Comparison of ENCODE assay signal across 11 cellular contexts in genomic region chr1:2238361-2239055, GRCh38. TPM values are rescaled to one million over a fixed set of nuclear protein-coding genes. Genes with fewer than 3 reads are reported as not detected.
DNase-seq lines count a peak whose midpoint lies in the region; TF ChIP-seq lines count a peak whose summit lies in the region.
"Had no signal": no experiment of that assay in that cellular context is flagged by ENCODE, and none has a peak within 500 bp of the region (broad histone marks: within the 10 kb centered on the region; RNA-seq: fewer than 3 reads in every experiment).

No MANE protein-coding gene starts in this region.

- CTCF ChIA-PET in MCF 10A (lab: Yijun Ruan, JAX), result interaction anchor here (0.6 to 1.1 kb wide), 3 partner anchors 64 to 144 kb away, joined by 3 to 4 read pairs (median 3); no protein-coding TSS in a partner anchor

- TF ChIP-seq POLR2A in breast epithelium (IDR thresholded peaks at IDR 0.05), result no peak
- no peak for TF ChIP-seq POLR2A in transverse colon (IDR thresholded peaks at IDR 0.05)

- no peaks in the 10 kb centered on the region for H3K36me3 ChIP-seq in breast epithelium
- H3K36me3 ChIP-seq in esophagus (ENCODE audit: control insufficient read depth in 2 of 2, insufficient read depth in 2 of 2, low read length in 1 of 2), result peaks cover 0 to 16% of the 10 kb centered on the region in 2 donors
- peaks cover 9% of the 10 kb centered on the region for H3K36me3 ChIP-seq in muscle layer of colon (ENCODE audit: insufficient read depth, low read length)
- H3K36me3 ChIP-seq in transverse colon, result no peaks in the 10 kb centered on the region

- peaks cover 22% of the 10 kb centered on the region for H3K4me1 Mint-ChIP-seq in MCF 10A (ENCODE audit: insufficient read depth, unreplicated experiment)

- H3K4me3 ChIP-seq in breast epithelium (peak overlapping the region in 1 of 3 donors; percentile 29), esophagus (ENCODE audit: low read depth in 1 of 2, low read length in 2 of 2) (no peak overlapping the region), muscle layer of colon (ENCODE audit: low read depth in 1 of 2, low read length in 2 of 2) (peak overlapping the region in 1 of 2 donors; percentile 35), transverse colon (no peak overlapping the region)
- H3K4me3 ChIP-seq: skin epidermis had no signal

- no peak overlapping the region for H3K4me3 Mint-ChIP-seq in MCF 10A (ENCODE audit: unreplicated experiment)

- H3K9me3 Mint-ChIP-seq in MCF 10A (ENCODE audit: unreplicated experiment), result no peaks in the 10 kb centered on the region

- DNase-seq in breast epithelium (ENCODE audit: low spot score in 2 of 2) (no peak), MCF 10A (ENCODE audit: unreplicated experiment) (no peak), transverse colon (no peak), ACHN (no peak), GDM1 (lab: John Stamatoyannopoulos, UW) (no peak)
- DNase-seq in activated T-cell treated with anti-CD3 and anti-CD28 coated beads, Interleukin-2, amount 50 U/mL, for 1 hour, result no peak
- DNase-seq: NCI-H1436, NCI-H526 treated with DMSO at 0.1 percent for 48 hours had no signal

- H3K27ac Mint-ChIP-seq in MCF 10A (ENCODE audit: low read depth, unreplicated experiment), result no peak overlapping the region

- H3K27me3 ChIP-seq in breast epithelium, result no peaks in the 10 kb centered on the region
- no peaks in the 10 kb centered on the region for H3K27me3 ChIP-seq in esophagus (ENCODE audit: control insufficient read depth in 1 of 2, insufficient read depth in 2 of 2, low read length in 2 of 2)
- no peaks in the 10 kb centered on the region for H3K27me3 ChIP-seq in muscle layer of colon (ENCODE audit: control insufficient read depth in 1 of 2, insufficient read depth in 2 of 2, low read length in 2 of 2)
- no peaks in the 10 kb centered on the region for H3K27me3 ChIP-seq in transverse colon

- H3K27ac ChIP-seq in breast epithelium (peak overlapping the region; percentile 88 to 96), esophagus (ENCODE audit: low read depth in 2 of 2, low read length in 1 of 2) (peak overlapping the region; percentile 9 to 37), muscle layer of colon (ENCODE audit: low read depth, low read length) (peak overlapping the region; percentile 36), transverse colon (peak overlapping the region; percentile 26 to 90 (median 66))

- in situ Hi-C loops in transverse colon (cut with MboI; ENCODE audit: low pct_ligation_motif_present in 1 of 4, low pct_unique_long_range_greater_than_20kb in 1 of 4, low sequenced_read_pairs in 3 of 4) (no loop called here), ACHN (cut with HindIII; ENCODE audit: low pct_ligation_motif_present, low pct_unique_long_range_greater_than_20kb, low sequenced_read_pairs) (no loop called here)

- no peaks in the 10 kb centered on the region for H3K27me3 Mint-ChIP-seq in MCF 10A (ENCODE audit: insufficient read depth, unreplicated experiment)

- H3K4me1 ChIP-seq in breast epithelium, result peaks cover 51 to 73% of the 10 kb centered on the region in 2 donors
- peaks cover 33 to 66% of the 10 kb centered on the region in 2 donors for H3K4me1 ChIP-seq in esophagus (ENCODE audit: control insufficient read depth in 2 of 2, insufficient read depth in 2 of 2, low read length in 1 of 2)
- H3K4me1 ChIP-seq in muscle layer of colon (ENCODE audit: insufficient read depth, low read length), result peaks cover 100% of the 10 kb centered on the region
- peaks cover 58 to 85% (median 71%) of the 10 kb centered on the region in 4 donors for H3K4me1 ChIP-seq in transverse colon

- 60 to 62% methylated on average over 27 of the region's 27 CpGs for WGBS in esophagus, 2 donors
- 62% methylated on average over 21 of the region's 27 CpGs; no CpG with 5 or more reads in 1 of the 2 donors for WGBS in transverse colon (ENCODE audit: low coverage in 1 of 2), 2 donors

- TF ChIP-seq EP300 in transverse colon (IDR thresholded peaks at IDR 0.05; ENCODE audit: low read depth), result no peak

- intact Hi-C loops in breast epithelium (cut with DNase I; ENCODE audit: low total_unique reads) (no loop called here), MCF 10A (cut with micrococcal nuclease) (no loop called here), transverse colon (cut with DNase I; ENCODE audit: low total_unique reads) (loop anchor here (5.0 kb wide), 1 partner anchor 39 kb away; no protein-coding TSS in a partner anchor)

- peak overlapping the region; percentile 27 for H3K9ac ChIP-seq in muscle layer of colon (ENCODE audit: low read length)

- POLR2A ChIA-PET in MCF 10A (lab: Yijun Ruan, JAX), result interaction anchor here (1.1 kb wide), 1 partner anchor 9 kb away, joined by 3 read pairs; no protein-coding TSS in a partner anchor

- no peaks in the 10 kb centered on the region for H3K9me3 ChIP-seq in breast epithelium
- H3K9me3 ChIP-seq in esophagus (ENCODE audit: control insufficient read depth in 2 of 2, insufficient read depth in 1 of 2, low read depth in 1 of 2, low read length in 1 of 2), result no peaks in the 10 kb centered on the region
- no peaks in the 10 kb centered on the region for H3K9me3 ChIP-seq in muscle layer of colon (ENCODE audit: low read length)
- H3K9me3 ChIP-seq in transverse colon, result no peaks in the 10 kb centered on the region

- no peaks in the 10 kb centered on the region for H3K36me3 Mint-ChIP-seq in MCF 10A (ENCODE audit: insufficient read depth, unreplicated experiment)

- no peak for TF ChIP-seq CTCF in breast epithelium (IDR thresholded peaks at IDR 0.05)
- no peak for TF ChIP-seq CTCF in MCF 10A (IDR thresholded peaks at IDR 0.05; ENCODE audit: unreplicated experiment)
- TF ChIP-seq CTCF in transverse colon (IDR thresholded peaks at IDR 0.05), result no peak

- no TSS peak for BruUV-seq in MCF 10A (replicated peaks; lab: Mats Ljungman, UMichigan)

RNA-seq across cellular contexts. Expression of gene SKI, which starts 10.4 kb away (rescaled TPM):
- 10 to 100 TPM; 22.1 to 33.8 (median 26.7) TPM for total RNA-seq in breast epithelium
- total RNA-seq in MCF 10A (2022), result 42.7 and 53.7 TPM in 2 replicates
- 10 to 100 TPM; 11.5 to 12.8 TPM for polyA plus RNA-seq in esophagus
- 10 to 100 TPM; 24.4 to 52.4 (median 32.2) TPM for total RNA-seq in transverse colon

RNA-seq across cellular contexts. Expression of gene FAAP20, which starts 43.9 kb away (rescaled TPM):
- 10 to 100 TPM; 28.6 to 33.1 (median 29.9) TPM for total RNA-seq in breast epithelium
- total RNA-seq in MCF 10A (2022), result 75.9 and 88.8 TPM in 2 replicates
- polyA plus RNA-seq in esophagus, result 10 to 100 TPM; 32.9 to 44.8 TPM
- 10 to 100 TPM; 19.4 to 84.5 (median 34.9) TPM for total RNA-seq in transverse colon

Comparison
In these comparisons a context has a peak if more than half of its experiments do, and no peak if none do; other contexts are left out.
1. H3K27ac ChIP-seq: peak in every context shown above with its lines; median percentile 92 in breast epithelium; 66 in transverse colon; 36 in muscle layer of colon; 23 in esophagus.